In the genomic region with DNA sequence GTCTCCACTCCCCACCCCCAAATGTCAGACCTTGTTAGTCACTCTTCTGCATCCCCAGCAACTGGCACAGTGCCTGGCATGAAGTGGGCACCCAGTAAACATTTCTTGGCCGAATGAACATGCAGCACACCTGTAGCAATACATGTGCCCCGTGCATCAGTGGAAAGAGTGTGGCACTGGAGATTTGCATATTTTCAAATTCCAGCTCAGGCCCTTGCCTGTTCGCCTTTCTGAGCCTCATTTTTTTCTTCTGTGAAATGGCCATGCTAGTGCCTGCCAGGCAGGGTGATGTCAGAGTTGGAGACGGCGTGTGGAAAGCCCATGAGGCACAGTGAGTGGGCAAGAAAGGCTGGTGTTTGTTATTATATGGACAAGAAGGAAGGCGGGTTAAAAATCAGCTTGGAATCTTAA, we compare ENCODE assay signal across 15 cellular contexts. TPM values are rescaled to one million over a fixed set of nuclear protein-coding genes. Genes with fewer than 3 reads are reported as not detected.
A peak's percentile ranks its signal among the peaks of the same experiment; 100 is the strongest.
DNase-seq lines count a peak whose midpoint lies in the region; ATAC-seq and TF ChIP-seq lines count a peak whose summit lies in the region.
"Had no signal": no experiment of that assay in that cellular context is flagged by ENCODE, and none has a peak within 500 bp of the region (broad histone marks: within the 10 kb centered on the region; RNA-seq: fewer than 3 reads in every experiment).

No MANE protein-coding gene starts in this region.

- no peaks in the 10 kb centered on the region for H3K9me3 Mint-ChIP-seq in activated T-helper 1 cell treated with anti-CD3 and anti-CD28 coated beads, Interleukin-12 subunit alpha, Interleukin-12 subunit beta, Interleukin-2, Interleukin-4 antibody, amounts not matched to agents 30 ng/mL and 10 ng/mL and 1 ng/mL, durations not matched to agents 14 hours and 24 hours and 36 hours

- H3K27ac Mint-ChIP-seq in activated T-helper 1 cell treated with anti-CD3 and anti-CD28 coated beads, Interleukin-12 subunit alpha, Interleukin-12 subunit beta, Interleukin-2, Interleukin-4 antibody, amounts not matched to agents 30 ng/mL and 10 ng/mL and 1 ng/mL, durations not matched to agents 14 hours and 24 hours and 36 hours, result peak overlapping the region; percentile 74

- peaks cover 74% of the 10 kb centered on the region for H3K4me1 Mint-ChIP-seq in activated T-helper 1 cell treated with anti-CD3 and anti-CD28 coated beads, Interleukin-12 subunit alpha, Interleukin-12 subunit beta, Interleukin-2, Interleukin-4 antibody, amounts not matched to agents 30 ng/mL and 10 ng/mL and 1 ng/mL, durations not matched to agents 14 hours and 24 hours and 36 hours (ENCODE audit: low read depth)

- peak overlapping the region; percentile 0 for H3K4me2 ChIP-seq in osteoblast (ENCODE audit: insufficient read depth, low read length)

- H3K9me3 ChIP-seq in osteoblast (ENCODE audit: low read depth, low read length) (no peaks in the 10 kb centered on the region), esophagus muscularis mucosa (no peaks in the 10 kb centered on the region)
- H3K9me3 ChIP-seq: prostate gland, SJSA1 had no signal

- H3K36me3 ChIP-seq in osteoblast (ENCODE audit: insufficient read depth, low read length) (peaks cover 17% of the 10 kb centered on the region), esophagus muscularis mucosa (peaks cover 0 to 39% (median 27%) of the 10 kb centered on the region in 4 donors)
- H3K36me3 ChIP-seq: prostate gland, SJSA1 had no signal

- H2AFZ ChIP-seq in osteoblast (ENCODE audit: low read length), result no peak overlapping the region

- H4K20me1 ChIP-seq in osteoblast (ENCODE audit: insufficient read depth, low read length), result no peaks in the 10 kb centered on the region

- H3K36me3 Mint-ChIP-seq in activated T-helper 1 cell treated with anti-CD3 and anti-CD28 coated beads, Interleukin-12 subunit alpha, Interleukin-12 subunit beta, Interleukin-2, Interleukin-4 antibody, amounts not matched to agents 30 ng/mL and 10 ng/mL and 1 ng/mL, durations not matched to agents 14 hours and 24 hours and 36 hours (ENCODE audit: low read depth), result peaks cover 83% of the 10 kb centered on the region

- H3K4me1 ChIP-seq in osteoblast (ENCODE audit: insufficient read depth, low read length) (peaks cover 52% of the 10 kb centered on the region), esophagus muscularis mucosa (peaks cover 43 to 66% (median 54%) of the 10 kb centered on the region in 4 donors)

- no peaks in the 10 kb centered on the region for H3K79me2 ChIP-seq in osteoblast (ENCODE audit: insufficient read depth, low read length)

- intact Hi-C loops in activated T-helper 1 cell treated with anti-CD3 and anti-CD28 coated beads, Interleukin-12 subunit alpha, Interleukin-12 subunit beta, Interleukin-2, Interleukin-4 antibody, amounts not matched to agents 30 ng/mL and 10 ng/mL and 1 ng/mL, durations not matched to agents 14 hours and 24 hours and 36 hours (cut with micrococcal nuclease), result no loop called here
- intact Hi-C loops in esophagus muscularis mucosa (cut with DNase I), result no loop called here

- TF ChIP-seq CTCF in osteoblast (IDR thresholded peaks at IDR 0.05; ENCODE audit: extremely low read depth, low read depth, low read length) (no peak), esophagus muscularis mucosa (IDR thresholded peaks at IDR 0.05) (no peak)

- H3K27ac ChIP-seq in osteoblast (ENCODE audit: low read depth, low read length) (no peak overlapping the region), esophagus muscularis mucosa (replicated peaks in 1 of 4) (no peak overlapping the region)
- H3K27ac ChIP-seq: 22Rv1, prostate gland, SJSA1 had no signal

- 82% methylated on average over 6 of the region's 6 CpGs for WGBS in esophagus muscularis mucosa

- H3K4me3 ChIP-seq in osteoblast (ENCODE audit: insufficient read depth, low read length) (no peak overlapping the region), esophagus muscularis mucosa (no peak overlapping the region)
- H3K4me3 ChIP-seq: prostate gland, SJSA1 had no signal

- H3K27me3 Mint-ChIP-seq in activated T-helper 1 cell treated with anti-CD3 and anti-CD28 coated beads, Interleukin-12 subunit alpha, Interleukin-12 subunit beta, Interleukin-2, Interleukin-4 antibody, amounts not matched to agents 30 ng/mL and 10 ng/mL and 1 ng/mL, durations not matched to agents 14 hours and 24 hours and 36 hours (ENCODE audit: insufficient read depth), result no peaks in the 10 kb centered on the region

- no peak for TF ChIP-seq EP300 in esophagus muscularis mucosa (IDR thresholded peaks at IDR 0.05)

- DNase-seq in NCI-H2107 (lab: John Stamatoyannopoulos, UW) (peak; percentile 10), NCI-H2107 treated with DMSO at 0.1 percent for 48 hours (lab: John Stamatoyannopoulos, UW; ENCODE audit: unreplicated experiment) (no peak), NCI-H1105 (lab: John Stamatoyannopoulos, UW) (peak; percentile 86), osteoblast (ENCODE audit: insufficient read length, low spot score, missing footprints) (peak; percentile 93), esophagus muscularis mucosa (ENCODE audit: extremely low spot score) (no peak), NCI-H82 (lab: John Stamatoyannopoulos, UW) (no peak)
- DNase-seq in activated T-helper 1 cell treated with anti-CD3 and anti-CD28 coated beads, Interleukin-12 subunit alpha, Interleukin-12 subunit beta, Interleukin-2, Interleukin-4 antibody, amounts not matched to agents 30 ng/mL and 10 ng/mL and 1 ng/mL, durations not matched to agents 14 hours and 24 hours and 36 hours (ENCODE audit: low spot score), result no peak
- DNase-seq: DND-41; effector CD8-positive, alpha-beta T cell; mesendoderm; stimulated activated CD4-positive, alpha-beta T cell treated with anti-CD3 and anti-CD28 coated beads, Interleukin-2, amount 100 ng/mL, for 48 hours had no signal

- no peak overlapping the region for H3K4me3 Mint-ChIP-seq in activated T-helper 1 cell treated with anti-CD3 and anti-CD28 coated beads, Interleukin-12 subunit alpha, Interleukin-12 subunit beta, Interleukin-2, Interleukin-4 antibody, amounts not matched to agents 30 ng/mL and 10 ng/mL and 1 ng/mL, durations not matched to agents 14 hours and 24 hours and 36 hours

- TF ChIP-seq POLR2A in esophagus muscularis mucosa (IDR thresholded peaks at IDR 0.05; ENCODE audit: low read depth), result no peak

- no peak for ATAC-seq in GM18511 (IDR thresholded peaks at IDR 0.05; ENCODE audit: unreplicated experiment)

- H3K27me3 ChIP-seq in osteoblast (ENCODE audit: insufficient read depth, low read length), result no peaks in the 10 kb centered on the region
- no peaks in the 10 kb centered on the region for H3K27me3 ChIP-seq in esophagus muscularis mucosa
- H3K27me3 ChIP-seq: SJSA1 had no signal

RNA-seq across cellular contexts. Expression of a gene that starts 38.7 kb away (rescaled TPM):
- 499 and 500 TPM in 2 replicates for total RNA-seq in activated T-helper 1 cell treated with anti-CD3 and anti-CD28 coated beads, Interleukin-12 subunit alpha, Interleukin-12 subunit beta, Interleukin-2, Interleukin-4 antibody, amounts not matched to agents 30 ng/mL and 10 ng/mL and 1 ng/mL, durations not matched to agents 14 hours and 24 hours and 36 hours
- total RNA-seq in osteoblast (14.7 and 23.2 TPM in 2 replicates), esophagus muscularis mucosa (10 to 100 TPM; 11.0 to 20.6 (median 16.3) TPM)

Comparison
In these comparisons a context has a peak if more than half of its experiments do, and no peak if none do; other contexts are left out.
1. DNase-seq: peak in NCI-H2107 (single experiment), NCI-H1105 (single experiment) and osteoblast (single experiment); none in NCI-H2107 treated with DMSO at 0.1 percent for 48 hours (single experiment), activated T-helper 1 cell treated with anti-CD3 and anti-CD28 coated beads, Interleukin-12 subunit alpha, Interleukin-12 subunit beta, Interleukin-2, Interleukin-4 antibody, amounts not matched to agents 30 ng/mL and 10 ng/mL and 1 ng/mL, durations not matched to agents 14 hours and 24 hours and 36 hours (single experiment), esophagus muscularis mucosa (single experiment) and NCI-H82 (single experiment).
2. RNA of a gene that starts 38.7 kb away (total RNA-seq): 499 to 500 TPM in activated T-helper 1 cell treated with anti-CD3 and anti-CD28 coated beads, Interleukin-12 subunit alpha, Interleukin-12 subunit beta, Interleukin-2, Interleukin-4 antibody, amounts not matched to agents 30 ng/mL and 10 ng/mL and 1 ng/mL, durations not matched to agents 14 hours and 24 hours and 36 hours; 14.7 to 23.2 TPM in osteoblast and 11.0 to 20.6 TPM in esophagus muscularis mucosa; every median in the first group is over 10 times any median in the second.